In the genomic region with DNA sequence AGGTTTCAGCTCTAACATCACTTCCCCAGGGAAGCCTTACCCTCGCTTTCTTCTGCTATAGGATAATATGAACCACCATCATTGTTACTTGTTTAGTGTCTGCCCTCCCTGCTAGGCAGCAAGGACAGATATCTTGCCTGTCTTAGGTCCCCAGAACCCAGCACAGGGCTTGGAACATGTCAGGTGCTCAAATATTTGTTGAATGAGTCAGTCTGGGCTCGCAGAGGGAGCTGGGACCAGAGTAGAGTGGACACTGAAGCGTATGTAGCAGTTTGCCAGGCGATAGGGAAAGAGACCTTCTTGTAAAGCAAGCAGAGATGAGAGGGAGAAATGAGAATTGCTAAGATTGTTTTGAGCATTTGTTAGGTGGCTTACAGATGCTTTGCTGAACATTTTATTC, we compare ENCODE assay signal across 8 cellular contexts. TPM values are rescaled to one million over a fixed set of nuclear protein-coding genes. Genes with fewer than 3 reads are reported as not detected.
DNase-seq lines count a peak whose midpoint lies in the region; FAIRE-seq and TF ChIP-seq lines count a peak whose summit lies in the region.

No MANE protein-coding gene starts in this region.

- 43% methylated on average over 4 of the region's 4 CpGs for WGBS in smooth muscle cell (ENCODE audit: low lambda C conversion rate)

- no peak overlapping the region for H3K27ac ChIP-seq in smooth muscle cell (ENCODE audit: low read depth)

- TF ChIP-seq CTCF in epithelial cell of esophagus (IDR thresholded peaks at IDR 0.05; ENCODE audit: insufficient read depth, low read depth, low read length, missing control alignments) (no peak), smooth muscle cell (IDR thresholded peaks at IDR 0.05; ENCODE audit: borderline replicate concordance, insufficient read depth, poor library complexity, severe bottlenecking) (no peak), D721Med (IDR thresholded peaks at IDR 0.05; ENCODE audit: insufficient read depth, missing control alignments) (no peak)

- H3K9me3 ChIP-seq in smooth muscle cell (replicated peaks; ENCODE audit: low read depth) = no peaks in the 10 kb centered on the region

- no peaks in the 10 kb centered on the region for H3K36me3 ChIP-seq in smooth muscle cell (ENCODE audit: low read depth)

- no peak for FAIRE-seq in D721Med (lab: Jason Lieb, UNC)

- H3K4me2 ChIP-seq in smooth muscle cell = no peak overlapping the region

- no peak overlapping the region for H3K9ac ChIP-seq in smooth muscle cell (ENCODE audit: low read depth)

- no peaks in the 10 kb centered on the region for H3K27me3 ChIP-seq in smooth muscle cell (ENCODE audit: low read depth)

- no peaks in the 10 kb centered on the region for H3F3A ChIP-seq in smooth muscle cell (ENCODE audit: low read depth)

- DNase-seq in DMS53 (lab: John Stamatoyannopoulos, UW) (peak; percentile 99), NCI-H2196 treated with DMSO at 0.1 percent for 48 hours (lab: John Stamatoyannopoulos, UW; ENCODE audit: unreplicated experiment) (peak; percentile 65), epithelial cell of esophagus (ENCODE audit: low read depth) (peak; percentile 67), myocyte (ENCODE audit: low read depth) (peak; percentile 45), OCI-M1 (lab: John Stamatoyannopoulos, UW) (no peak), DMS 273 treated with DMSO at 0.1 percent for 48 hours (lab: John Stamatoyannopoulos, UW) (no peak), smooth muscle cell (lab: John Stamatoyannopoulos, UW; ENCODE audit: unreplicated experiment) (no peak), D721Med (ENCODE audit: insufficient read length, low spot score) (no peak)

- H3K4me3 ChIP-seq in epithelial cell of esophagus (ENCODE audit: low read length) (no peak overlapping the region), smooth muscle cell (no peak overlapping the region)

- peaks cover 16% of the 10 kb centered on the region for H4K20me1 ChIP-seq in smooth muscle cell (ENCODE audit: low read depth)

- no peaks in the 10 kb centered on the region for H3K79me2 ChIP-seq in smooth muscle cell (ENCODE audit: low read depth)

- H2AFZ ChIP-seq in smooth muscle cell (ENCODE audit: low read depth) = no peak overlapping the region

- H3K4me1 ChIP-seq in smooth muscle cell (ENCODE audit: low read depth) = no peaks in the 10 kb centered on the region

RNA-seq across cellular contexts. Expression of gene BCKDHA, which starts 11.7 kb away (rescaled TPM):
- total RNA-seq in myocyte (53.4 and 77.7 TPM in 2 replicates), smooth muscle cell (24.6 and 30.3 TPM in 2 replicates)
- 45.4 TPM for polyA plus RNA-seq in myocyte (2012)
- polyA plus RNA-seq in smooth muscle cell = 47.9 and 53.9 TPM in 2 replicates

RNA-seq across cellular contexts. Expression of gene EXOSC5, which starts 12.1 kb away (rescaled TPM):
- 22.2 and 35.4 TPM in 2 replicates for total RNA-seq in myocyte
- polyA plus RNA-seq in myocyte (2012) = 22.3 TPM
- 5.4 and 5.6 TPM in 2 replicates for total RNA-seq in smooth muscle cell
- polyA plus RNA-seq in smooth muscle cell = 19.5 and 22.1 TPM in 2 replicates

RNA-seq across cellular contexts. Expression of gene B3GNT8, which starts 17.9 kb away (rescaled TPM):
- total RNA-seq in myocyte (not detected in 2 replicates), smooth muscle cell (0.85 TPM in 2 replicates)
- 0.20 TPM for polyA plus RNA-seq in myocyte (2012)
- polyA plus RNA-seq in smooth muscle cell = 1.7 and 3.0 TPM in 2 replicates

RNA-seq across cellular contexts. Expression of gene DMAC2, which starts 30.4 kb away (rescaled TPM):
- 36.2 and 43.2 TPM in 2 replicates for total RNA-seq in myocyte
- 36.5 TPM for polyA plus RNA-seq in myocyte (2012)
- 40.3 and 48.3 TPM in 2 replicates for total RNA-seq in smooth muscle cell
- 65.8 and 69.2 TPM in 2 replicates for polyA plus RNA-seq in smooth muscle cell

RNA-seq across cellular contexts. Expression of gene TMEM91, which starts 33.0 kb away (rescaled TPM):
- 0.59 and 1.7 TPM in 2 replicates for total RNA-seq in myocyte
- polyA plus RNA-seq in myocyte (2012) = 5.8 TPM
- 11.0 and 19.2 TPM in 2 replicates for total RNA-seq in smooth muscle cell
- 24.3 and 25.6 TPM in 2 replicates for polyA plus RNA-seq in smooth muscle cell

Comparison
In these comparisons a context has a peak if more than half of its experiments do, and no peak if none do; other contexts are left out.
1. DNase-seq: peak in DMS53 (single experiment), NCI-H2196 treated with DMSO at 0.1 percent for 48 hours (single experiment), epithelial cell of esophagus (single experiment) and myocyte (single experiment); none in OCI-M1 (single experiment), DMS 273 treated with DMSO at 0.1 percent for 48 hours (single experiment), smooth muscle cell (single experiment) and D721Med (single experiment).